ENCODE assay signal across 18 cellular contexts in the genomic region with DNA sequence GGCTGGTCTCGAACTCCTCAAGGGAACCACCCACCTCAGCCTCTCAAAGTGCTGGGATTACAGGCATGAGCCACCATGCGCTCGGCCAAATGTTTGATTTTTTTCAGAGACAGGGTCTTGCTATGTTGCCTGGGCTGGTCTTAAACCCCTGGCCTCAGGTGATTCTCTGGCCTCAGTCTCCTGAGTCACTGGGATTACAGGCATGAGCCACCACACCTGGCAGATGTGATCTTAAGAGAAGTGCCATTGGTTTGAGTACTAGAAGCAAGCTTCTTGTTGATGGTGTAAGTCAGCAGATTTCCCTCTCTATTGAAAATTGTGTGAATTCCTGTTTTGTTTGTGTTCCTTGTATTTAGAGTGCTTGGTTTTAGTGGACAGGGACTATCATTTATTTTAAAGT. TPM values are rescaled to one million over a fixed set of nuclear protein-coding genes. Genes with fewer than 3 reads are reported as not detected.
DNase-seq lines count a peak whose midpoint lies in the region; ATAC-seq and TF ChIP-seq lines count a peak whose summit lies in the region.
"Had no signal": no experiment of that assay in that cellular context is flagged by ENCODE, and none has a peak within 500 bp of the region (broad histone marks: within the 10 kb centered on the region; RNA-seq: fewer than 3 reads in every experiment).

No MANE protein-coding gene starts in this region.

- H3K14ac ChIP-seq in trophoblast cell (ENCODE audit: low read length) = no peak overlapping the region

- no peaks in the 10 kb centered on the region for H3K27me3 Mint-ChIP-seq in activated T-cell treated with anti-CD3 and anti-CD28 coated beads, Interleukin-2, amount 50 U/mL, for 4 hours (ENCODE audit: low read depth)
- H3K27me3 Mint-ChIP-seq in T-helper 17 cell = no peaks in the 10 kb centered on the region
- H3K27me3 Mint-ChIP-seq in dendritic cell treated with granulocyte-macrophage colony-stimulating factor and Interleukin-4, amounts not matched to agents 40 ng/mL and 50 ng/mL, for 4 days = no peaks in the 10 kb centered on the region

- WGBS in trophoblast cell (ENCODE audit: extremely low coverage, insufficient coverage, insufficient read length) = no CpG with 5 or more reads among the region's 3 CpGs

- peaks cover 80% of the 10 kb centered on the region for H3K4me1 Mint-ChIP-seq in activated T-cell treated with anti-CD3 and anti-CD28 coated beads, Interleukin-2, amount 50 U/mL, for 4 hours (ENCODE audit: low read depth)
- peaks cover 62% of the 10 kb centered on the region for H3K4me1 Mint-ChIP-seq in T-helper 17 cell
- H3K4me1 Mint-ChIP-seq in dendritic cell treated with granulocyte-macrophage colony-stimulating factor and Interleukin-4, amounts not matched to agents 40 ng/mL and 50 ng/mL, for 4 days (ENCODE audit: low read depth) = peaks cover 74% of the 10 kb centered on the region

- H3K4me1 ChIP-seq in trophoblast cell (ENCODE audit: control insufficient read depth in 1 of 2, insufficient read depth in 2 of 2, low read length in 2 of 2) = peaks cover 2 to 6% of the 10 kb centered on the region in 2 experiments

- CTCF ChIA-PET in HEK293T (lab: Yijun Ruan, JAX) = interaction anchor here (0.6 kb wide), 1 partner anchor 11 kb away, joined by 3 read pairs; no protein-coding TSS in a partner anchor

- no peak overlapping the region for H3K4me3 ChIP-seq in trophoblast cell (ENCODE audit: low read depth, low read length)
- H3K4me3 ChIP-seq: colonic mucosa, Peyer's patch, right lobe of liver had no signal

- H3K9me3 ChIP-seq in T-helper 17 cell (ENCODE audit: control insufficient read depth, low read length, poor library complexity, severe bottlenecking) = no peaks in the 10 kb centered on the region
- no peaks in the 10 kb centered on the region for H3K9me3 ChIP-seq in trophoblast cell (ENCODE audit: insufficient read depth, low read depth, low read length)
- H3K9me3 ChIP-seq: colonic mucosa, Peyer's patch, right lobe of liver had no signal

- H2AK5ac ChIP-seq in trophoblast cell (ENCODE audit: low read length) = no peak overlapping the region

- H3K27me3 ChIP-seq in trophoblast cell (ENCODE audit: insufficient read depth, low read length) = no peaks in the 10 kb centered on the region
- H3K27me3 ChIP-seq: colonic mucosa, Peyer's patch, right lobe of liver had no signal

- H2BK12ac ChIP-seq in trophoblast cell (ENCODE audit: low read length) = no peak overlapping the region

- H2BK120ac ChIP-seq in trophoblast cell (ENCODE audit: insufficient read depth, low read length, poor library complexity) = no peak overlapping the region

- no peak overlapping the region for H2BK5ac ChIP-seq in trophoblast cell (ENCODE audit: low read depth, low read length, poor library complexity)

- H2AFZ ChIP-seq in trophoblast cell (ENCODE audit: insufficient read depth, low read length, poor library complexity) = no peak overlapping the region

- peak overlapping the region; percentile 82 for H3K4ac ChIP-seq in trophoblast cell (ENCODE audit: low read depth, low read length)

- H3K4me3 Mint-ChIP-seq in activated T-cell treated with anti-CD3 and anti-CD28 coated beads, Interleukin-2, amount 50 U/mL, for 4 hours = peak overlapping the region; percentile 71
- H3K4me3 Mint-ChIP-seq in T-helper 17 cell = peak overlapping the region; percentile 98
- H3K4me3 Mint-ChIP-seq in dendritic cell treated with granulocyte-macrophage colony-stimulating factor and Interleukin-4, amounts not matched to agents 40 ng/mL and 50 ng/mL, for 4 days = peak overlapping the region; percentile 57

- H4K12ac ChIP-seq in trophoblast cell (ENCODE audit: low read depth, low read length) = no peak overlapping the region

- peaks cover 6% of the 10 kb centered on the region for H3K79me1 ChIP-seq in trophoblast cell (ENCODE audit: low read length)

- peaks cover 40% of the 10 kb centered on the region for H3K79me2 ChIP-seq in trophoblast cell (ENCODE audit: control insufficient read depth, insufficient read depth, low read length, poor library complexity)

- H3K23ac ChIP-seq in trophoblast cell (ENCODE audit: low read length) = no peak overlapping the region

- no peak for DNase-seq in activated T-cell treated with anti-CD3 and anti-CD28 coated beads, Interleukin-2, amount 50 U/mL, for 4 hours
- DNase-seq in activated T-cell treated with anti-CD3 and anti-CD28 coated beads, Interleukin-2, amount 50 U/mL, for 48 hours = no peak
- no peak for DNase-seq in T-helper 17 cell
- DNase-seq in trophoblast cell = peak; percentile 50 to 55
- no peak for DNase-seq in HEK293T (ENCODE audit: extremely low spot score)
- DNase-seq in SHP77 treated with DMSO at 0.1 percent for 48 hours (lab: John Stamatoyannopoulos, UW) = no peak
- DNase-seq: Calu3, colonic mucosa, glutamatergic neuron, KG1, mesendoderm, NCI-H1092, NCI-H2107, Peyer's patch, right lobe of liver had no signal

- H3K9me3 Mint-ChIP-seq in activated T-cell treated with anti-CD3 and anti-CD28 coated beads, Interleukin-2, amount 50 U/mL, for 4 hours = no peaks in the 10 kb centered on the region
- H3K9me3 Mint-ChIP-seq in dendritic cell treated with granulocyte-macrophage colony-stimulating factor and Interleukin-4, amounts not matched to agents 40 ng/mL and 50 ng/mL, for 4 days = no peaks in the 10 kb centered on the region

- peak overlapping the region; percentile 97 for H3K27ac Mint-ChIP-seq in T-helper 17 cell
- H3K27ac Mint-ChIP-seq in dendritic cell treated with granulocyte-macrophage colony-stimulating factor and Interleukin-4, amounts not matched to agents 40 ng/mL and 50 ng/mL, for 4 days = peak overlapping the region; percentile 51

- peaks cover 9 to 18% of the 10 kb centered on the region in 2 experiments for H3K36me3 ChIP-seq in trophoblast cell (ENCODE audit: control insufficient read depth in 1 of 2, insufficient read depth in 2 of 2, low read length in 2 of 2)
- H3K36me3 ChIP-seq: colonic mucosa, right lobe of liver had no signal

- intact Hi-C loops in dendritic cell treated with granulocyte-macrophage colony-stimulating factor and Interleukin-4, amounts not matched to agents 40 ng/mL and 50 ng/mL, for 4 days (cut with micrococcal nuclease) = no loop called here

- H4K91ac ChIP-seq in trophoblast cell (ENCODE audit: low read depth, low read length) = no peak overlapping the region

- no peak overlapping the region for H4K8ac ChIP-seq in trophoblast cell (ENCODE audit: low read depth, low read length)

- no peak overlapping the region for H3K27ac ChIP-seq in trophoblast cell (ENCODE audit: low read depth, low read length)
- H3K27ac ChIP-seq: colonic mucosa, Peyer's patch, right lobe of liver, VCaP had no signal

- H3K36me3 Mint-ChIP-seq in activated T-cell treated with anti-CD3 and anti-CD28 coated beads, Interleukin-2, amount 50 U/mL, for 4 hours (ENCODE audit: insufficient read depth) = peaks cover 40% of the 10 kb centered on the region
- peaks cover 18% of the 10 kb centered on the region for H3K36me3 Mint-ChIP-seq in T-helper 17 cell (ENCODE audit: low read depth)
- peaks cover 83% of the 10 kb centered on the region for H3K36me3 Mint-ChIP-seq in dendritic cell treated with granulocyte-macrophage colony-stimulating factor and Interleukin-4, amounts not matched to agents 40 ng/mL and 50 ng/mL, for 4 days (ENCODE audit: low read depth)

- no peak for ATAC-seq in activated T-cell treated with anti-CD3 and anti-CD28 coated beads, Interleukin-2, amount 50 U/mL, for 4 hours
- ATAC-seq in T-helper 17 cell (no peak), HG03378 (IDR thresholded peaks at IDR 0.05; ENCODE audit: unreplicated experiment) (no peak)

- H3K18ac ChIP-seq in trophoblast cell (ENCODE audit: low read length) = no peak overlapping the region

- no peak overlapping the region for H3K4me2 ChIP-seq in trophoblast cell (ENCODE audit: low read length)

- no peak overlapping the region for H3K9ac ChIP-seq in trophoblast cell (ENCODE audit: low read length)

- POLR2A ChIA-PET in HEK293T (lab: Yijun Ruan, JAX) = no interaction called here

TF ChIP-seq in HEK293T, 16 proteins besides CTCF, POLR2A, EP300 and RAD21:
- no peak for TF ChIP-seq LEF1 (IDR thresholded peaks at IDR 0.05; ENCODE audit: borderline replicate concordance)
- TF ChIP-seq ARNT (IDR thresholded peaks at IDR 0.05) = no peak
- TF ChIP-seq CTBP1 (IDR thresholded peaks at IDR 0.05; ENCODE audit: borderline replicate concordance) = no peak
- TF ChIP-seq, protein P1, sequence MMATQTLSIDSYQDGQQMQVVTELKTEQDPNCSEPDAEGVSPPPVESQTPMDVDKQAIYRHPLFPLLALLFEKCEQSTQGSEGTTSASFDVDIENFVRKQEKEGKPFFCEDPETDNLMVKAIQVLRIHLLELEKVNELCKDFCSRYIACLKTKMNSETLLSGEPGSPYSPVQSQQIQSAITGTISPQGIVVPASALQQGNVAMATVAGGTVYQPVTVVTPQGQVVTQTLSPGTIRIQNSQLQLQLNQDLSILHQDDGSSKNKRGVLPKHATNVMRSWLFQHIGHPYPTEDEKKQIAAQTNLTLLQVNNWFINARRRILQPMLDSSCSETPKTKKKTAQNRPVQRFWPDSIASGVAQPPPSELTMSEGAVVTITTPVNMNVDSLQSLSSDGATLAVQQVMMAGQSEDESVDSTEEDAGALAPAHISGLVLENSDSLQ (IDR thresholded peaks at IDR 0.05) = no peak
- TF ChIP-seq HDGF (IDR thresholded peaks at IDR 0.05; ENCODE audit: borderline replicate concordance) = no peak
- TF ChIP-seq SUZ12 (IDR thresholded peaks at IDR 0.05) = no peak
- no peak for TF ChIP-seq FOXA1 (IDR thresholded peaks at IDR 0.05)
- no peak for TF ChIP-seq FOXK2 (IDR thresholded peaks at IDR 0.05)
- no peak for TF ChIP-seq SP1 (IDR thresholded peaks at IDR 0.05)
- no peak for TF ChIP-seq TARDBP (IDR thresholded peaks at IDR 0.05)
- TF ChIP-seq NFRKB (IDR thresholded peaks at IDR 0.05) = no peak
- no peak for TF ChIP-seq L3MBTL2 (conservative IDR thresholded peaks at IDR 0.05)
- TF ChIP-seq FOXM1 (IDR thresholded peaks at IDR 0.05; ENCODE audit: borderline replicate concordance) = no peak
- TF ChIP-seq ELF4 (IDR thresholded peaks at IDR 0.05) = no peak
- TF ChIP-seq ZNF384 (IDR thresholded peaks at IDR 0.05) = no peak
- no peak for TF ChIP-seq BHLHE40 (IDR thresholded peaks at IDR 0.05; ENCODE audit: borderline replicate concordance)

RNA-seq across cellular contexts. Expression of a gene that starts 5.2 kb away (rescaled TPM):
- total RNA-seq in activated T-cell treated with anti-CD3 and anti-CD28 coated beads, Interleukin-2, amount 50 U/mL, for 4 hours = 100 to 1,000 TPM; 349 to 426 (median 389) TPM
- total RNA-seq in T-helper 17 cell = 100 to 1,000 TPM; 244 to 273 TPM
- 402 and 406 TPM in 2 replicates for polyA plus RNA-seq in trophoblast cell (2013)

RNA-seq across cellular contexts. Expression of a gene that starts 51.3 kb away (rescaled TPM):
- 100 to 1,000 TPM in 2 of 3 donors, 10 to 100 TPM in 1; 96.8 to 118 (median 109) TPM for total RNA-seq in activated T-cell treated with anti-CD3 and anti-CD28 coated beads, Interleukin-2, amount 50 U/mL, for 4 hours
- 10 to 100 TPM; 39.7 to 41.3 TPM for total RNA-seq in T-helper 17 cell
- polyA plus RNA-seq in trophoblast cell (2013) = 65.0 and 65.2 TPM in 2 replicates

Comparison
In these comparisons a context has a peak if more than half of its experiments do, and no peak if none do; other contexts are left out.
1. DNase-seq: peak in trophoblast cell (2 of 2); none in activated T-cell treated with anti-CD3 and anti-CD28 coated beads, Interleukin-2, amount 50 U/mL, for 4 hours (single experiment), activated T-cell treated with anti-CD3 and anti-CD28 coated beads, Interleukin-2, amount 50 U/mL, for 48 hours (0 of 2), T-helper 17 cell (0 of 3), HEK293T (single experiment) and SHP77 treated with DMSO at 0.1 percent for 48 hours (single experiment).
2. Peak in every context shown above with its lines, with median percentiles within 50 percentile points of each other: H3K4me3 Mint-ChIP-seq.